19 cellular contexts compared by ENCODE assay signal in genomic region chr5:55072668-55073067, GRCh38.
A peak's percentile ranks its signal among the peaks of the same experiment; 100 is the strongest.
DNase-seq lines count a peak whose midpoint lies in the region; ATAC-seq and TF ChIP-seq lines count a peak whose summit lies in the region.
"Had no signal": no experiment of that assay in that cellular context is flagged by ENCODE, and none has a peak within 500 bp of the region (broad histone marks: within the 10 kb centered on the region; RNA-seq: fewer than 3 reads in every experiment).

No MANE protein-coding gene starts in this region.

- H2AFZ ChIP-seq in MM.1S (ENCODE audit: low read length) = no peak overlapping the region

- peak overlapping the region; percentile 13; the same call in 1 of the 2 replicates for H3K4me2 ChIP-seq in MM.1S (ENCODE audit: low read depth, low read length)

- H3K27me3 ChIP-seq in MM.1S (replicated peaks; ENCODE audit: insufficient read depth, low read length) = no peaks in the 10 kb centered on the region
- H3K27me3 ChIP-seq: Peyer's patch had no signal

- H3K9me2 ChIP-seq in MM.1S (replicated peaks; ENCODE audit: insufficient read depth, low read length) = no peaks in the 10 kb centered on the region

- no peaks in the 10 kb centered on the region for H3K9me3 Mint-ChIP-seq in activated T-cell treated with anti-CD3 and anti-CD28 coated beads, Interleukin-2, amount 50 U/mL, for 24 hours
- no peaks in the 10 kb centered on the region for H3K9me3 Mint-ChIP-seq in stimulated activated naive CD8-positive, alpha-beta T cell treated with anti-CD3 and anti-CD28 coated beads, Interleukin-15, Interleukin-2, amounts not matched to agents 100 ng/mL and 50 ng/mL, for 24 hours

- no peak overlapping the region for H3K4me3 ChIP-seq in MM.1S (ENCODE audit: low read length)
- H3K4me3 ChIP-seq: Peyer's patch, psoas muscle, thoracic aorta had no signal

- no peak for DNase-seq in activated T-cell treated with anti-CD3 and anti-CD28 coated beads, Interleukin-2, amount 50 U/mL, for 24 hours
- no peak for DNase-seq in activated T-cell treated with anti-CD3 and anti-CD28 coated beads, Interleukin-2, amount 50 U/mL, for 1 hour
- DNase-seq in MM.1S (peak; percentile 60), AG08396 (ENCODE audit: low spot score) (no peak), islet precursor cell (no peak)
- peak; percentile 35 for DNase-seq in central memory CD4-positive, alpha-beta T cell
- DNase-seq: ACHN, Calu3, GDM1, Karpas-422, naive B cell, NCI-H1694 treated with DMSO at 0.1 percent for 48 hours, NCI-H526 treated with DMSO at 0.1 percent for 48 hours, Peyer's patch, psoas muscle, SW 1271 had no signal

- peak overlapping the region; percentile 89 for H3K27ac Mint-ChIP-seq in activated T-cell treated with anti-CD3 and anti-CD28 coated beads, Interleukin-2, amount 50 U/mL, for 24 hours
- H3K27ac Mint-ChIP-seq in stimulated activated naive CD8-positive, alpha-beta T cell treated with anti-CD3 and anti-CD28 coated beads, Interleukin-15, Interleukin-2, amounts not matched to agents 100 ng/mL and 50 ng/mL, for 24 hours = peak overlapping the region; percentile 83

- TF ChIP-seq CTCF in MM.1S (IDR thresholded peaks at IDR 0.05; ENCODE audit: low read length) = no peak

- H3K36me3 Mint-ChIP-seq in activated T-cell treated with anti-CD3 and anti-CD28 coated beads, Interleukin-2, amount 50 U/mL, for 24 hours (ENCODE audit: low read depth) = no peaks in the 10 kb centered on the region
- H3K36me3 Mint-ChIP-seq in stimulated activated naive CD8-positive, alpha-beta T cell treated with anti-CD3 and anti-CD28 coated beads, Interleukin-15, Interleukin-2, amounts not matched to agents 100 ng/mL and 50 ng/mL, for 24 hours (ENCODE audit: low read depth) = no peaks in the 10 kb centered on the region
- H3K36me3 Mint-ChIP-seq: naive B cell had no signal

- peaks cover 14% of the 10 kb centered on the region; the same call in 1 of the 2 replicates for H3K4me1 ChIP-seq in MM.1S (ENCODE audit: low read length)
- H3K4me1 ChIP-seq: Peyer's patch, psoas muscle had no signal

- no peaks in the 10 kb centered on the region for H4K20me1 ChIP-seq in MM.1S (ENCODE audit: insufficient read depth, low read length)

- H3K36me3 ChIP-seq in MM.1S (replicated peaks; ENCODE audit: insufficient read depth, low read length) = no peaks in the 10 kb centered on the region
- H3K36me3 ChIP-seq: Peyer's patch, thoracic aorta had no signal

- H3K9me3 ChIP-seq in MM.1S (replicated peaks; ENCODE audit: insufficient read depth, low read length) = no peaks in the 10 kb centered on the region
- H3K9me3 ChIP-seq: Peyer's patch, psoas muscle, thoracic aorta had no signal

- ATAC-seq in HG02852 (IDR thresholded peaks at IDR 0.05; ENCODE audit: unreplicated experiment) = no peak
- ATAC-seq: psoas muscle had no signal

- peaks cover 8% of the 10 kb centered on the region; the same call in 1 of the 2 replicates for H3F3A ChIP-seq in MM.1S (ENCODE audit: insufficient read depth, low read length)

- no peaks in the 10 kb centered on the region for H3K79me2 ChIP-seq in MM.1S (ENCODE audit: low read length)

- peak overlapping the region; percentile 64 for H3K4me3 Mint-ChIP-seq in activated T-cell treated with anti-CD3 and anti-CD28 coated beads, Interleukin-2, amount 50 U/mL, for 24 hours
- H3K4me3 Mint-ChIP-seq in stimulated activated naive CD8-positive, alpha-beta T cell treated with anti-CD3 and anti-CD28 coated beads, Interleukin-15, Interleukin-2, amounts not matched to agents 100 ng/mL and 50 ng/mL, for 24 hours = peak overlapping the region; percentile 71
- H3K4me3 Mint-ChIP-seq: naive B cell had no signal

- no peaks in the 10 kb centered on the region for H3K27me3 Mint-ChIP-seq in activated T-cell treated with anti-CD3 and anti-CD28 coated beads, Interleukin-2, amount 50 U/mL, for 24 hours
- no peaks in the 10 kb centered on the region for H3K27me3 Mint-ChIP-seq in stimulated activated naive CD8-positive, alpha-beta T cell treated with anti-CD3 and anti-CD28 coated beads, Interleukin-15, Interleukin-2, amounts not matched to agents 100 ng/mL and 50 ng/mL, for 24 hours
- H3K27me3 Mint-ChIP-seq: naive B cell had no signal

- no peak overlapping the region for H3K27ac ChIP-seq in MM.1S (ENCODE audit: low read length)
- H3K27ac ChIP-seq: psoas muscle, thoracic aorta had no signal

- no peak overlapping the region for H3K9ac ChIP-seq in MM.1S (ENCODE audit: low read length)

- H3K4me1 Mint-ChIP-seq in activated T-cell treated with anti-CD3 and anti-CD28 coated beads, Interleukin-2, amount 50 U/mL, for 24 hours (ENCODE audit: low read depth) = peaks cover 37% of the 10 kb centered on the region
- H3K4me1 Mint-ChIP-seq in stimulated activated naive CD8-positive, alpha-beta T cell treated with anti-CD3 and anti-CD28 coated beads, Interleukin-15, Interleukin-2, amounts not matched to agents 100 ng/mL and 50 ng/mL, for 24 hours (ENCODE audit: low read depth) = peaks cover 45% of the 10 kb centered on the region
- H3K4me1 Mint-ChIP-seq: naive B cell had no signal

Comparison
In these comparisons a context has a peak if more than half of its experiments do, and no peak if none do; other contexts are left out.
1. DNase-seq: peak in MM.1S (single experiment) and central memory CD4-positive, alpha-beta T cell (single experiment); none in activated T-cell treated with anti-CD3 and anti-CD28 coated beads, Interleukin-2, amount 50 U/mL, for 24 hours (single experiment), activated T-cell treated with anti-CD3 and anti-CD28 coated beads, Interleukin-2, amount 50 U/mL, for 1 hour (single experiment), AG08396 (single experiment) and islet precursor cell (single experiment).